ENCODE assay signal across 1 cellular context in genomic region chr12:49880756-49881390, GRCh38.
TF ChIP-seq lines count a peak whose summit lies in the region.

No MANE protein-coding gene starts in this region.

TF ChIP-seq in SK-N-SH, 30 proteins besides CTCF, POLR2A, EP300 and RAD21 (continued from another document):
- TF ChIP-seq, protein P1, sequence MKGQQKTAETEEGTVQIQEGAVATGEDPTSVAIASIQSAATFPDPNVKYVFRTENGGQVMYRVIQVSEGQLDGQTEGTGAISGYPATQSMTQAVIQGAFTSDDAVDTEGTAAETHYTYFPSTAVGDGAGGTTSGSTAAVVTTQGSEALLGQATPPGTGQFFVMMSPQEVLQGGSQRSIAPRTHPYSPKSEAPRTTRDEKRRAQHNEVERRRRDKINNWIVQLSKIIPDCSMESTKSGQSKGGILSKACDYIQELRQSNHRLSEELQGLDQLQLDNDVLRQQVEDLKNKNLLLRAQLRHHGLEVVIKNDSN (IDR thresholded peaks at IDR 0.05; ENCODE audit: borderline replicate concordance, low read depth): no peak
- TF ChIP-seq MEF2A (IDR thresholded peaks at IDR 0.05; ENCODE audit: borderline replicate concordance, low read depth): no peak
- TF ChIP-seq IRF3 (IDR thresholded peaks at IDR 0.05; ENCODE audit: low read depth, low read length): no peak
- no peak for TF ChIP-seq FOXM1 (IDR thresholded peaks at IDR 0.05; ENCODE audit: low read depth)
- TF ChIP-seq, protein P2, sequence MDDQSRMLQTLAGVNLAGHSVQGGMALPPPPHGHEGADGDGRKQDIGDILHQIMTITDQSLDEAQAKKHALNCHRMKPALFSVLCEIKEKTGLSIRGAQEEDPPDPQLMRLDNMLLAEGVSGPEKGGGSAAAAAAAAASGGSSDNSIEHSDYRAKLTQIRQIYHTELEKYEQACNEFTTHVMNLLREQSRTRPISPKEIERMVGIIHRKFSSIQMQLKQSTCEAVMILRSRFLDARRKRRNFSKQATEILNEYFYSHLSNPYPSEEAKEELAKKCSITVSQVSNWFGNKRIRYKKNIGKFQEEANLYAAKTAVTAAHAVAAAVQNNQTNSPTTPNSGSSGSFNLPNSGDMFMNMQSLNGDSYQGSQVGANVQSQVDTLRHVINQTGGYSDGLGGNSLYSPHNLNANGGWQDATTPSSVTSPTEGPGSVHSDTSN (IDR thresholded peaks at IDR 0.05): no peak
- TF ChIP-seq JUND (IDR thresholded peaks at IDR 0.05): no peak
- TF ChIP-seq SMC3 (IDR thresholded peaks at IDR 0.05; ENCODE audit: low read depth, low read length): no peak
- no peak for TF ChIP-seq SIN3A (IDR thresholded peaks at IDR 0.05; ENCODE audit: borderline replicate concordance, low read depth, low read length)
- TF ChIP-seq YY1 (IDR thresholded peaks at IDR 0.05; ENCODE audit: low read depth): no peak
- TF ChIP-seq, protein P3, sequence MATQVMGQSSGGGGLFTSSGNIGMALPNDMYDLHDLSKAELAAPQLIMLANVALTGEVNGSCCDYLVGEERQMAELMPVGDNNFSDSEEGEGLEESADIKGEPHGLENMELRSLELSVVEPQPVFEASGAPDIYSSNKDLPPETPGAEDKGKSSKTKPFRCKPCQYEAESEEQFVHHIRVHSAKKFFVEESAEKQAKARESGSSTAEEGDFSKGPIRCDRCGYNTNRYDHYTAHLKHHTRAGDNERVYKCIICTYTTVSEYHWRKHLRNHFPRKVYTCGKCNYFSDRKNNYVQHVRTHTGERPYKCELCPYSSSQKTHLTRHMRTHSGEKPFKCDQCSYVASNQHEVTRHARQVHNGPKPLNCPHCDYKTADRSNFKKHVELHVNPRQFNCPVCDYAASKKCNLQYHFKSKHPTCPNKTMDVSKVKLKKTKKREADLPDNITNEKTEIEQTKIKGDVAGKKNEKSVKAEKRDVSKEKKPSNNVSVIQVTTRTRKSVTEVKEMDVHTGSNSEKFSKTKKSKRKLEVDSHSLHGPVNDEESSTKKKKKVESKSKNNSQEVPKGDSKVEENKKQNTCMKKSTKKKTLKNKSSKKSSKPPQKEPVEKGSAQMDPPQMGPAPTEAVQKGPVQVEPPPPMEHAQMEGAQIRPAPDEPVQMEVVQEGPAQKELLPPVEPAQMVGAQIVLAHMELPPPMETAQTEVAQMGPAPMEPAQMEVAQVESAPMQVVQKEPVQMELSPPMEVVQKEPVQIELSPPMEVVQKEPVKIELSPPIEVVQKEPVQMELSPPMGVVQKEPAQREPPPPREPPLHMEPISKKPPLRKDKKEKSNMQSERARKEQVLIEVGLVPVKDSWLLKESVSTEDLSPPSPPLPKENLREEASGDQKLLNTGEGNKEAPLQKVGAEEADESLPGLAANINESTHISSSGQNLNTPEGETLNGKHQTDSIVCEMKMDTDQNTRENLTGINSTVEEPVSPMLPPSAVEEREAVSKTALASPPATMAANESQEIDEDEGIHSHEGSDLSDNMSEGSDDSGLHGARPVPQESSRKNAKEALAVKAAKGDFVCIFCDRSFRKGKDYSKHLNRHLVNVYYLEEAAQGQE (IDR thresholded peaks at IDR 0.05; ENCODE audit: low read depth, low read length): no peak
- TF ChIP-seq TCF12 (IDR thresholded peaks at IDR 0.05): no peak
- TF ChIP-seq NRF1 (IDR thresholded peaks at IDR 0.05; ENCODE audit: low read depth, low read length): no peak
- no peak for TF ChIP-seq GABPA (IDR thresholded peaks at IDR 0.05; ENCODE audit: low read depth)
- TF ChIP-seq RFX5 (IDR thresholded peaks at IDR 0.05; ENCODE audit: low read length): no peak
